Comparison of ENCODE assay signal across 18 cellular contexts in genomic region chr18:51097046-51097822, GRCh38.
"Had no signal": no experiment of that assay in that cellular context is flagged by ENCODE, and none has a peak within 500 bp of the region (broad histone marks: within the 10 kb centered on the region; RNA-seq: fewer than 3 reads in every experiment).

No MANE protein-coding gene starts in this region.

- H3K27ac ChIP-seq: breast epithelium, vagina had no signal

- H3K27me3 ChIP-seq: breast epithelium, transverse colon, vagina had no signal

- H3K4me1 ChIP-seq: breast epithelium, vagina had no signal

- H3K9me3 ChIP-seq: breast epithelium, transverse colon, vagina had no signal

- DNase-seq: activated CD4-positive, alpha-beta T cell treated with anti-CD3 and anti-CD28 coated beads, Interleukin-2, amount 50 U/mL, for 1 hour; activated CD4-positive, CD25-positive, alpha-beta regulatory T cell; activated CD8-positive, alpha-beta memory T cell treated with anti-CD3 and anti-CD28 coated beads for 24 hours; activated naive CD8-positive, alpha-beta T cell treated with anti-CD3 and anti-CD28 coated beads, Interleukin-2, amount 10 ng/mL, durations not matched to agents 7 days and 5 days; cerebellar nuclear complex; effector memory CD8-positive, alpha-beta T cell; head of caudate nucleus; mesenchymal stem cell; nucleus accumbens; posterior cingulate gyrus; stimulated activated CD4-positive, alpha-beta T cell treated with anti-CD3 and anti-CD28 coated beads, Interleukin-15, amount 100 ng/mL, for 24 hours; stimulated activated CD4-positive, alpha-beta T cell treated with anti-CD3 and anti-CD28 coated beads, Interleukin-4, amount 100 ng/mL, for 1 hour; stimulated activated naive CD4-positive, alpha-beta T cell treated with Interleukin-2 at 50 U/mL for 16 hours; substantia nigra; transverse colon had no signal

- H3K4me3 ChIP-seq: breast epithelium, transverse colon, vagina had no signal

- H3K36me3 ChIP-seq: breast epithelium, transverse colon, vagina had no signal

- ATAC-seq: effector memory CD8-positive, alpha-beta T cell; natural killer cell treated with Interleukin-12 subunit alpha and Interleukin-12 subunit beta and Interleukin-15 and Interleukin-18, amount 100 ng/mL, for 72 hours had no signal
